Comparison of ENCODE assay signal across 4 cellular contexts in the genomic region with DNA sequence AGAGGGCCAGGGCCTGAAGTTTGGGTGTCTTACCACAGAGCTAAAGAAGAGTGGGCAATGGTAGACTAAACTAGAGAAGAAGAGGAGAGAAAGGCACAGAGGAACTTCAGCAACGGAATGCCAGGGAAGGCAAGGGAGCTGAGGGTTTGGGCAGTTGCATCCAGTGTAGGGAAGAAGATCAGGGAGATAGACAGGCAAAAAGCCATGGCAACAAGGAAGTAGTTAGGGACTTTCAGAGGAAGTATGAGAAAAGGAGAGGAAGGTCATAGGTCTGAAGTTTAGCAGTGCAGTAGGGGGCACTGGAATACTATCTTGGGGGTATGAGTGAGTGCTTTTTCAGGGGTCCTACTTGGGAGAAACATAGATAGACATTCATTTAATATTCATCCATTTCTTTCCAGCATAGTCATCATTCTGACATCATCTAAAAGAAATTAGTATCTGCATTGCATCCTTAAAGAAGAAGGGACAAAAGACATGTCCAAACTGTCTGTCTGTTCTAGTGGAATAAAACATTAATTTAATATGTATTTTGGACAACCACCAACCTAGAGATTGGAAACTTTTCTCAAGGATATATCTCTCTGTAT.
TF ChIP-seq lines count a peak whose summit lies in the region.

No MANE protein-coding gene starts in this region.

TF ChIP-seq in SK-N-SH, 30 proteins besides CTCF, POLR2A, EP300 and RAD21:
- TF ChIP-seq CHD2 (IDR thresholded peaks at IDR 0.05; ENCODE audit: low read length, partially characterized antibody): no peak
- TF ChIP-seq FOSL2 (IDR thresholded peaks at IDR 0.05; ENCODE audit: borderline replicate concordance, low read depth): peak; percentile 60; the same call in 1 of the 2 replicates
- TF ChIP-seq GATA2 (CRISPR knock-in tag; IDR thresholded peaks at IDR 0.05): no peak
- peak; percentile 67 for TF ChIP-seq TCF12 (IDR thresholded peaks at IDR 0.05)
- TF ChIP-seq, protein P1, sequence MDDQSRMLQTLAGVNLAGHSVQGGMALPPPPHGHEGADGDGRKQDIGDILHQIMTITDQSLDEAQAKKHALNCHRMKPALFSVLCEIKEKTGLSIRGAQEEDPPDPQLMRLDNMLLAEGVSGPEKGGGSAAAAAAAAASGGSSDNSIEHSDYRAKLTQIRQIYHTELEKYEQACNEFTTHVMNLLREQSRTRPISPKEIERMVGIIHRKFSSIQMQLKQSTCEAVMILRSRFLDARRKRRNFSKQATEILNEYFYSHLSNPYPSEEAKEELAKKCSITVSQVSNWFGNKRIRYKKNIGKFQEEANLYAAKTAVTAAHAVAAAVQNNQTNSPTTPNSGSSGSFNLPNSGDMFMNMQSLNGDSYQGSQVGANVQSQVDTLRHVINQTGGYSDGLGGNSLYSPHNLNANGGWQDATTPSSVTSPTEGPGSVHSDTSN (IDR thresholded peaks at IDR 0.05): peak; percentile 53; the same call in 1 of the 2 replicates
- TF ChIP-seq JUND (IDR thresholded peaks at IDR 0.05): peak; percentile 67
- TF ChIP-seq POLR2AphosphoS5 (IDR thresholded peaks at IDR 0.05; ENCODE audit: low read depth, low read length): no peak

TF ChIP-seq in SK-N-SH treated with all-trans-retinoic acid at 6 μM for 48 hours, 23 proteins besides CTCF, POLR2A, EP300 and RAD21 (continues in another document):
- TF ChIP-seq SNAI2 (CRISPR knock-in tag; IDR thresholded peaks at IDR 0.05) (no peak), ESRRG (CRISPR knock-in tag; IDR thresholded peaks at IDR 0.05) (no peak), TCF4 (CRISPR knock-in tag; IDR thresholded peaks at IDR 0.05; ENCODE audit: borderline replicate concordance) (no peak), CSDC2 (CRISPR knock-in tag; IDR thresholded peaks at IDR 0.05) (no peak), ZC3H10 (CRISPR knock-in tag; IDR thresholded peaks at IDR 0.05) (no peak), RARB (CRISPR knock-in tag; IDR thresholded peaks at IDR 0.05) (no peak), ZFP3 (CRISPR knock-in tag; IDR thresholded peaks at IDR 0.05) (no peak), ZNF565 (CRISPR knock-in tag; conservative IDR thresholded peaks at IDR 0.05; ENCODE audit: low read depth) (no peak), ZFP30 (CRISPR knock-in tag; IDR thresholded peaks at IDR 0.05) (no peak), ZNF8 (CRISPR knock-in tag; IDR thresholded peaks at IDR 0.05) (no peak), POU6F1 (CRISPR knock-in tag; IDR thresholded peaks at IDR 0.05; ENCODE audit: borderline replicate concordance, low read depth) (no peak), TOX (CRISPR knock-in tag; IDR thresholded peaks at IDR 0.05; ENCODE audit: borderline replicate concordance) (no peak), ISL1 (CRISPR knock-in tag; IDR thresholded peaks at IDR 0.05) (no peak; the same call in 1 of the 2 replicates)
- TF ChIP-seq, protein P2, sequence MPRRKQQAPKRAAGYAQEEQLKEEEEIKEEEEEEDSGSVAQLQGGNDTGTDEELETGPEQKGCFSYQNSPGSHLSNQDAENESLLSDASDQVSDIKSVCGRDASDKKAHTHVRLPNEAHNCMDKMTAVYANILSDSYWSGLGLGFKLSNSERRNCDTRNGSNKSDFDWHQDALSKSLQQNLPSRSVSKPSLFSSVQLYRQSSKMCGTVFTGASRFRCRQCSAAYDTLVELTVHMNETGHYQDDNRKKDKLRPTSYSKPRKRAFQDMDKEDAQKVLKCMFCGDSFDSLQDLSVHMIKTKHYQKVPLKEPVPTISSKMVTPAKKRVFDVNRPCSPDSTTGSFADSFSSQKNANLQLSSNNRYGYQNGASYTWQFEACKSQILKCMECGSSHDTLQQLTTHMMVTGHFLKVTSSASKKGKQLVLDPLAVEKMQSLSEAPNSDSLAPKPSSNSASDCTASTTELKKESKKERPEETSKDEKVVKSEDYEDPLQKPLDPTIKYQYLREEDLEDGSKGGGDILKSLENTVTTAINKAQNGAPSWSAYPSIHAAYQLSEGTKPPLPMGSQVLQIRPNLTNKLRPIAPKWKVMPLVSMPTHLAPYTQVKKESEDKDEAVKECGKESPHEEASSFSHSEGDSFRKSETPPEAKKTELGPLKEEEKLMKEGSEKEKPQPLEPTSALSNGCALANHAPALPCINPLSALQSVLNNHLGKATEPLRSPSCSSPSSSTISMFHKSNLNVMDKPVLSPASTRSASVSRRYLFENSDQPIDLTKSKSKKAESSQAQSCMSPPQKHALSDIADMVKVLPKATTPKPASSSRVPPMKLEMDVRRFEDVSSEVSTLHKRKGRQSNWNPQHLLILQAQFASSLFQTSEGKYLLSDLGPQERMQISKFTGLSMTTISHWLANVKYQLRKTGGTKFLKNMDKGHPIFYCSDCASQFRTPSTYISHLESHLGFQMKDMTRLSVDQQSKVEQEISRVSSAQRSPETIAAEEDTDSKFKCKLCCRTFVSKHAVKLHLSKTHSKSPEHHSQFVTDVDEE (CRISPR knock-in tag; IDR thresholded peaks at IDR 0.05): no peak

TF ChIP-seq in IMR-90, 13 proteins besides CTCF, POLR2A, EP300 and RAD21:
- TF ChIP-seq CHD1 (IDR thresholded peaks at IDR 0.05; ENCODE audit: low read depth, low read length) (no peak), NFE2L2 (IDR thresholded peaks at IDR 0.05; ENCODE audit: low read depth, low read length) (no peak), RFX5 (IDR thresholded peaks at IDR 0.05; ENCODE audit: low read depth, low read length) (no peak), USF2 (IDR thresholded peaks at IDR 0.05; ENCODE audit: low read depth, low read length) (no peak), CEBPB (IDR thresholded peaks at IDR 0.05; ENCODE audit: low read depth, low read length) (no peak), MAFK (IDR thresholded peaks at IDR 0.05; ENCODE audit: low read depth, low read length) (0 out of 2 replicates have a peak, but pooled peaks have one; percentile 14), BHLHE40 (IDR thresholded peaks at IDR 0.05; ENCODE audit: low read depth, low read length) (no peak)

TF ChIP-seq in K562, 482 proteins besides CTCF, POLR2A, EP300 and RAD21:
- TF ChIP-seq RFX1 (IDR thresholded peaks at IDR 0.05) (peak; percentile 68), PKNOX1 (IDR thresholded peaks at IDR 0.05) (peak; percentile 72; the same call in 1 of the 2 replicates), ZNF263 (CRISPR knock-in tag; IDR thresholded peaks at IDR 0.05; ENCODE audit: borderline replicate concordance) (no peak), ZNF316 (IDR thresholded peaks at IDR 0.05) (peak; percentile 32)
